Comparison of ENCODE assay signal across 20 cellular contexts in genomic region chr3:150367771-150368170, GRCh38. TPM values are rescaled to one million over a fixed set of nuclear protein-coding genes. Genes with fewer than 3 reads are reported as not detected.
DNase-seq lines count a peak whose midpoint lies in the region; ATAC-seq and TF ChIP-seq lines count a peak whose summit lies in the region.
"Had no signal": no experiment of that assay in that cellular context is flagged by ENCODE, and none has a peak within 500 bp of the region (broad histone marks: within the 10 kb centered on the region; RNA-seq: fewer than 3 reads in every experiment).

No MANE protein-coding gene starts in this region.

- H4K12ac ChIP-seq in trophoblast cell (ENCODE audit: low read depth, low read length): peak overlapping the region; percentile 18

- H2BK15ac ChIP-seq in IMR-90 (ENCODE audit: low read depth, low read length): peak overlapping the region; percentile 56; the same call in 1 of the 3 replicates

- peak overlapping the region; percentile 61; the same call in 1 of the 2 replicates for H2AK5ac ChIP-seq in IMR-90 (ENCODE audit: low read depth, low read length)
- H2AK5ac ChIP-seq in trophoblast cell (ENCODE audit: low read length): peak overlapping the region; percentile 87

- no peak overlapping the region for H3K18ac ChIP-seq in IMR-90 (ENCODE audit: low read depth, low read length)
- H3K18ac ChIP-seq in trophoblast cell (ENCODE audit: low read length): peak overlapping the region; percentile 89

- no peak overlapping the region; a peak in 1 of 4 replicates for H4K8ac ChIP-seq in IMR-90 (ENCODE audit: low read depth in 2 of 2, low read length in 2 of 2)
- H4K8ac ChIP-seq in trophoblast cell (ENCODE audit: low read depth, low read length): peak overlapping the region; percentile 16

- H2BK12ac ChIP-seq in trophoblast cell (ENCODE audit: low read length): peak overlapping the region; percentile 99

- no TSS peak for BruUV-seq in IMR-90 (replicated peaks; lab: Mats Ljungman, UMichigan)

- H3K4ac ChIP-seq in IMR-90 (ENCODE audit: low read depth, low read length) (peak overlapping the region; percentile 60), trophoblast cell (ENCODE audit: low read depth, low read length) (no peak overlapping the region)

- H2BK120ac ChIP-seq in IMR-90 (ENCODE audit: low read depth, low read length): peak overlapping the region; percentile 42
- H2BK120ac ChIP-seq in trophoblast cell (ENCODE audit: insufficient read depth, low read length, poor library complexity): peak overlapping the region; percentile 47

- H2BK5ac ChIP-seq in IMR-90 (ENCODE audit: low read depth, low read length, poor library complexity, severe bottlenecking) (no peak overlapping the region), trophoblast cell (ENCODE audit: low read depth, low read length, poor library complexity) (peak overlapping the region; percentile 73)

- H3K4me2 ChIP-seq in IMR-90 (ENCODE audit: low read depth, low read length): no peak overlapping the region
- no peak overlapping the region for H3K4me2 ChIP-seq in trophoblast cell (ENCODE audit: low read length)
- H3K4me2 ChIP-seq: KMS-11 had no signal

- no peaks in the 10 kb centered on the region for H3K36me3 ChIP-seq in IMR-90 (ENCODE audit: control insufficient read depth, insufficient read depth, low read length)
- no peaks in the 10 kb centered on the region for H3K36me3 ChIP-seq in trophoblast cell (ENCODE audit: control insufficient read depth in 1 of 2, insufficient read depth in 2 of 2, low read length in 2 of 2)

- H3K9me3 ChIP-seq in IMR-90 (ENCODE audit: control insufficient read depth, insufficient read depth, low read length) (no peaks in the 10 kb centered on the region), trophoblast cell (ENCODE audit: insufficient read depth, low read depth, low read length) (no peaks in the 10 kb centered on the region)
- H3K9me3 ChIP-seq: Caco-2 had no signal

- peak overlapping the region; percentile 65; the same call in 1 of the 2 replicates for H2BK20ac ChIP-seq in IMR-90 (ENCODE audit: low read depth, low read length)

- TF ChIP-seq POLR2A in IMR-90 (IDR thresholded peaks at IDR 0.05; ENCODE audit: low read depth, low read length) (no peak), GM18505 (IDR thresholded peaks at IDR 0.05; ENCODE audit: borderline replicate concordance, extremely low read depth, insufficient read depth, insufficient read length) (no peak)

- no peak overlapping the region for H3K27ac ChIP-seq in IMR-90 (ENCODE audit: insufficient read depth, low read length)
- no peak overlapping the region for H3K27ac ChIP-seq in trophoblast cell (ENCODE audit: low read depth, low read length)
- H3K27ac ChIP-seq: KMS-11 had no signal

- no peak overlapping the region for H2AK9ac ChIP-seq in IMR-90 (replicated peaks; ENCODE audit: low read depth, low read length, poor library complexity)

- no peak overlapping the region; the same call in 1 of the 2 replicates for H4K5ac ChIP-seq in IMR-90 (ENCODE audit: low read depth, low read length)

- in situ Hi-C loops in IMR-90 (cut with MboI; ENCODE audit: low sequenced_read_pairs): no loop called here

- no peak overlapping the region for H3K4me3 ChIP-seq in IMR-90 (ENCODE audit: insufficient read depth, low read depth, low read length)
- H3K4me3 ChIP-seq in fibroblast of mammary gland (ENCODE audit: control insufficient read depth, low read depth, low read length): no peak overlapping the region
- H3K4me3 ChIP-seq in trophoblast cell (ENCODE audit: low read depth, low read length): no peak overlapping the region

- H3K14ac ChIP-seq in IMR-90 (replicated peaks; ENCODE audit: low read depth, low read length) (peak overlapping the region; percentile 56), trophoblast cell (ENCODE audit: low read length) (peak overlapping the region; percentile 53)

- H3K27me3 ChIP-seq in IMR-90 (ENCODE audit: control insufficient read depth, insufficient read depth, low read length) (no peaks in the 10 kb centered on the region), trophoblast cell (ENCODE audit: insufficient read depth, low read length) (no peaks in the 10 kb centered on the region)

- H3K79me1 ChIP-seq in IMR-90 (ENCODE audit: low read depth in 1 of 2, low read length in 2 of 2) (peaks cover 5 to 14% of the 10 kb centered on the region in 2 experiments; a peak in 3 of 4 replicates), trophoblast cell (ENCODE audit: low read length) (peaks cover 16% of the 10 kb centered on the region)

- CTCF ChIA-PET in IMR-90 (lab: Yijun Ruan, JAX): interaction anchor here (0.9 kb wide), 1 partner anchor 39 kb away, joined by 3 read pairs; no protein-coding TSS in a partner anchor

- H3K9ac ChIP-seq in IMR-90 (ENCODE audit: low read depth, low read length): no peak overlapping the region
- no peak overlapping the region for H3K9ac ChIP-seq in trophoblast cell (ENCODE audit: low read length)
- H3K9ac ChIP-seq: KMS-11 had no signal

- no peak for TF ChIP-seq RAD21 in IMR-90 (IDR thresholded peaks at IDR 0.05; ENCODE audit: low read length)

- intact Hi-C loops in IMR-90 (cut with micrococcal nuclease): no loop called here
- intact Hi-C loops in posterior vena cava (cut with DNase I): no loop called here

- ATAC-seq in IMR-90 (ENCODE audit: low read depth) (no peak), GM18505 (IDR thresholded peaks at IDR 0.05; ENCODE audit: unreplicated experiment) (no peak)
- ATAC-seq: HepG2, SK-N-SH treated with all-trans-retinoic acid at 6 μM for 48 hours had no signal

- H3K4me1 ChIP-seq in IMR-90 (ENCODE audit: control insufficient read depth, insufficient read depth, low read length) (peaks cover 4% of the 10 kb centered on the region), trophoblast cell (ENCODE audit: control insufficient read depth in 1 of 2, insufficient read depth in 2 of 2, low read length in 2 of 2) (peaks cover 0 to 13% of the 10 kb centered on the region in 2 experiments)

- H4K91ac ChIP-seq in IMR-90 (ENCODE audit: insufficient read depth, low read depth, low read length): no peak overlapping the region; the same call in 1 of the 2 replicates
- H4K91ac ChIP-seq in trophoblast cell (ENCODE audit: low read depth, low read length): peak overlapping the region; percentile 35

- no peaks in the 10 kb centered on the region for H4K20me1 ChIP-seq in IMR-90 (ENCODE audit: insufficient read depth, low read length)

- H3K23ac ChIP-seq in IMR-90 (ENCODE audit: low read depth, low read length): peak overlapping the region; percentile 42; the same call in 1 of the 2 replicates
- no peak overlapping the region for H3K23ac ChIP-seq in trophoblast cell (ENCODE audit: low read length)

- no peak overlapping the region for H3K56ac ChIP-seq in IMR-90 (ENCODE audit: extremely low read depth, insufficient read depth, low read length)

- POLR2A ChIA-PET in IMR-90 (lab: Charles Lee; ENCODE audit: unreplicated experiment): no interaction called here

- 0 out of 2 replicates have a peak, but pooled peaks cover 4% of the 10 kb centered on the region for H3K9me1 ChIP-seq in IMR-90 (ENCODE audit: insufficient read depth, low read length)

- DNase-seq in IMR-90 (no peak), amniotic epithelial cell (ENCODE audit: low read depth) (peak; percentile 15), fibroblast of mammary gland (ENCODE audit: low read depth) (peak; percentile 59), trophoblast cell (no peak), posterior vena cava (ENCODE audit: low spot score) (no peak)
- DNase-seq in activated naive CD4-positive, alpha-beta T cell (lab: John Stamatoyannopoulos, UW): no peak
- DNase-seq: ACHN; Caco-2; CD4-positive, CD25-positive, alpha-beta regulatory T cell; EL; H9; NCI-H1105; NCI-H187; NCI-H226; NCI-H69; SHP77 treated with DMSO at 0.1 percent for 48 hours had no signal

- dilution Hi-C loops in IMR-90 (cut with HindIII; ENCODE audit: low sequenced_read_pairs, unreplicated experiment): no loop called here

- H2AFZ ChIP-seq in IMR-90 (replicated peaks; ENCODE audit: low read length, poor library complexity): peak overlapping the region; percentile 29
- no peak overlapping the region for H2AFZ ChIP-seq in trophoblast cell (ENCODE audit: insufficient read depth, low read length, poor library complexity)

- TF ChIP-seq CTCF in IMR-90 (conservative IDR thresholded peaks at IDR 0.05; ENCODE audit: low read depth, low read length) (no peak), fibroblast of mammary gland (conservative IDR thresholded peaks at IDR 0.05; ENCODE audit: control insufficient read depth, insufficient read depth, low read depth, low read length) (no peak)

- H3K79me2 ChIP-seq in trophoblast cell (ENCODE audit: control insufficient read depth, insufficient read depth, low read length, poor library complexity): no peaks in the 10 kb centered on the region

TF ChIP-seq in IMR-90, 13 proteins besides CTCF, POLR2A, EP300 and RAD21 (continues in another document):
- TF ChIP-seq NFE2L2 (IDR thresholded peaks at IDR 0.05; ENCODE audit: low read depth, low read length) (no peak), MAZ (IDR thresholded peaks at IDR 0.05; ENCODE audit: borderline replicate concordance, low read depth, low read length) (no peak), MAFK (IDR thresholded peaks at IDR 0.05; ENCODE audit: low read depth, low read length) (no peak), ELK1 (IDR thresholded peaks at IDR 0.05; ENCODE audit: borderline replicate concordance, low read depth, low read length) (no peak), RFX5 (IDR thresholded peaks at IDR 0.05; ENCODE audit: low read depth, low read length) (no peak), USF2 (IDR thresholded peaks at IDR 0.05; ENCODE audit: low read depth, low read length) (no peak)

RNA-seq across cellular contexts. Expression of gene TSC22D2, which starts 40.3 kb away (rescaled TPM):
- total RNA-seq in IMR-90 (2012; rRNA removed) (12.2 and 15.8 TPM in 2 replicates), posterior vena cava (10 to 100 TPM; 41.8 to 68.1 TPM)
- 16.7 and 20.5 TPM in 2 replicates for polyA plus RNA-seq in IMR-90 (2012; rRNA removed)
- 6.3 and 8.5 TPM in 2 replicates for polyA plus RNA-seq in IMR-90 (2012; cell fraction: cytosol; rRNA removed)
- polyA plus RNA-seq in IMR-90 (2012; cell fraction: nucleus; rRNA removed; ENCODE audit: low replicate concordance): 8.2 and 33.9 TPM in 2 replicates
- polyA plus RNA-seq in trophoblast cell (2013): 64.7 and 65.3 TPM in 2 replicates

Comparison
In these comparisons a context has a peak if more than half of its experiments do, and no peak if none do; other contexts are left out.
1. DNase-seq: peak in amniotic epithelial cell (single experiment) and fibroblast of mammary gland (single experiment); none in IMR-90 (single experiment), trophoblast cell (0 of 2), activated naive CD4-positive, alpha-beta T cell (0 of 4) and posterior vena cava (single experiment).